In the genomic region with DNA sequence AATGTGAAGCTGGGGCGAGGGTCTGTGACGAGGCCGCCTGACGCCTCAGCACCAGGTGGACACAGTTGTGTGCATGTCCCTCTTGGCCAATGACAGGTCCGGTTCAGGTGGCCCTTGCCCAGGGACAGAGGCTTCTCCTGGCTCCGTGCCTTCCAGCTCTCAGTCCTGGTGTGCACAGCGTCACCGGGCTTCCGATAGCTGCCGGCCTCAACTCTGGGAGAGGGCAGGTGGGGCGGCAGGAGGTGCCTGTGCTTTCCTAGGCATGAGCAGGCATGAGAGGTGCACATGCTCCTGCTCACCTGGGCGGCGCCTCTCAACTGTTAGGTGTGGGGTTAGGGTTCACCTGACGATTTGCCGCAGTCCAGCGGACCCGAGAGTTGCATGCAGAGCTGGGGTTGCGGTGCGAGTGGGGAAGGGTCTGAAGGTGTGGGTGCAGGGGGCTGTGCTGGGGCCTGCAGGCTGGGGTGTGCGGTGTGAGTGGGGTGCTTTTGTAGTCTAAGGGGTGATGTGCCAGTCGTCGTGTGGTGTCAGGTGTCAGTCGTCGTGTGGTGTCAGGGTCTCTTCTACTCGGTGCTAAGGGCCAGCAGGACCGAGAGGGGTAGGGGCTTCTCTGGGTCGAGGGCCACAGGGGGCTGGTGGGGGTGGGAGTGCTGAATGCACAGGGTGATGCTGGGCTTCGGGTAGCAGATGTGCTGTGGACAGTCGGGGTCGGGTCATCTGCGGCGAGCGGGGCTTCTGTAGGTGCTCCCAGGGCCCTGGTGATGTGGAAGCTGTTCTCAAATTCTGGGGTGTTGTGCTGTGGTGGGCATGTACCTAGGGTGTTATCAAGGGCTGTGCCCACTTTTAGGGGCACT, we compare ENCODE assay signal across 10 cellular contexts. TPM values are rescaled to one million over a fixed set of nuclear protein-coding genes. Genes with fewer than 3 reads are reported as not detected.
DNase-seq lines count a peak whose midpoint lies in the region; ATAC-seq lines count a peak whose summit lies in the region.
"Had no signal": no experiment of that assay in that cellular context is flagged by ENCODE, and none has a peak within 500 bp of the region (broad histone marks: within the 10 kb centered on the region; RNA-seq: fewer than 3 reads in every experiment).

No MANE protein-coding gene starts in this region.

- ATAC-seq in esophagus mucosa = peak; percentile 31
- no peak for ATAC-seq in GM21529 (IDR thresholded peaks at IDR 0.05; ENCODE audit: unreplicated experiment)
- ATAC-seq: CD8-positive, alpha-beta T cell had no signal

- peaks cover 18% of the 10 kb centered on the region for H3K27me3 ChIP-seq in SJCRH30
- H3K27me3 ChIP-seq: testis had no signal

- no peaks in the 10 kb centered on the region for H3K36me3 ChIP-seq in SJCRH30

- peak overlapping the region; percentile 28; the same call in 1 of the 2 replicates for H3K4me3 ChIP-seq in SJCRH30
- H3K4me3 ChIP-seq in skin epidermis = no peak overlapping the region
- H3K4me3 ChIP-seq: testis had no signal

- no peak overlapping the region for H3K27ac ChIP-seq in SJCRH30
- H3K27ac ChIP-seq in skin epidermis = peak overlapping the region in 16 of 21 experiments; percentile 5 to 85 (median 52)
- H3K27ac ChIP-seq: testis had no signal

- no peaks in the 10 kb centered on the region for H3K9me3 ChIP-seq in SJCRH30 (replicated peaks)
- H3K9me3 ChIP-seq: testis had no signal

- DNase-seq in SJCRH30 (no peak), UCSD-AML1 (lab: John Stamatoyannopoulos, UW; ENCODE audit: unreplicated experiment) (no peak)
- DNase-seq: activated CD8-positive, alpha-beta memory T cell treated with anti-CD3 and anti-CD28 coated beads, Interleukin-2, amount 50 U/mL, for 48 hours; CD8-positive, alpha-beta T cell; NCI-H1436 treated with DMSO at 0.1 percent for 48 hours; NCI-H526 treated with DMSO at 0.1 percent for 48 hours; testis had no signal

- peaks cover 52% of the 10 kb centered on the region for H3K4me1 ChIP-seq in SJCRH30

RNA-seq across cellular contexts. Expression of a gene that starts 3.8 kb away (rescaled TPM):
- total RNA-seq in SJCRH30 (2014; rRNA removed; shearing (Covaris generic)) = 0.13 and 0.14 TPM in 2 replicates
- total RNA-seq in esophagus mucosa = 5.4 TPM
- total RNA-seq: CD8-positive, alpha-beta T cell had no signal

RNA-seq across cellular contexts. Expression of a gene that starts 9.8 kb away (rescaled TPM):
- 12.6 and 16.9 TPM in 2 replicates for total RNA-seq in SJCRH30 (2014; rRNA removed; shearing (Covaris generic))
- total RNA-seq in esophagus mucosa = 6.8 TPM

RNA-seq across cellular contexts. Expression of a gene that starts 17.2 kb away (rescaled TPM):
- 2.0 and 3.0 TPM in 2 replicates for total RNA-seq in SJCRH30 (2014; rRNA removed; shearing (Covaris generic))
- 0.88 TPM for total RNA-seq in esophagus mucosa

RNA-seq across cellular contexts. Expression of a gene that starts 26.1 kb away (rescaled TPM):
- 17.2 and 18.8 TPM in 2 replicates for total RNA-seq in SJCRH30 (2014; rRNA removed; shearing (Covaris generic))
- 6.1 TPM for total RNA-seq in esophagus mucosa

RNA-seq across cellular contexts. Expression of a gene that starts 26.7 kb away (rescaled TPM):
- 0.28 and 0.43 TPM in 2 replicates for total RNA-seq in SJCRH30 (2014; rRNA removed; shearing (Covaris generic))
- 0.12 TPM for total RNA-seq in esophagus mucosa
